In genomic region chr7:46705416-46706255, GRCh38 we compare ENCODE assay signal across 24 cellular contexts.
A peak's percentile ranks its signal among the peaks of the same experiment; 100 is the strongest.
DNase-seq lines count a peak whose midpoint lies in the region; ATAC-seq and TF ChIP-seq lines count a peak whose summit lies in the region.
"Had no signal": no experiment of that assay in that cellular context is flagged by ENCODE, and none has a peak within 500 bp of the region (broad histone marks: within the 10 kb centered on the region; RNA-seq: fewer than 3 reads in every experiment).

No MANE protein-coding gene starts in this region.

- no peak overlapping the region for H2BK120ac ChIP-seq in neuronal stem cell (ENCODE audit: low read depth, low read length)

- no peak overlapping the region for H2BK15ac ChIP-seq in neuronal stem cell (ENCODE audit: low read length)

- H3K9ac ChIP-seq in neuronal stem cell (ENCODE audit: low read depth, low read length, poor library complexity) = no peak overlapping the region

- no peak overlapping the region for H4K8ac ChIP-seq in neuronal stem cell (ENCODE audit: low read depth, low read length)

- peak overlapping the region; percentile 70 to 86 (median 72) for H3K27ac Mint-ChIP-seq in nephron
- H3K27ac Mint-ChIP-seq: activated CD4-positive, alpha-beta memory T cell treated with anti-CD3 and anti-CD28 coated beads for 36 hours; T-helper 1 cell treated with Interleukin-12 subunit alpha and Interleukin-12 subunit beta and Interleukin-4 antibody, amounts not matched to agents 30 μg/mL and 1 μg/mL, for 36 hours had no signal

- H3K27me3 Mint-ChIP-seq in nephron (ENCODE audit: low read depth) = peaks cover 5% of the 10 kb centered on the region
- H3K27me3 Mint-ChIP-seq: activated CD4-positive, alpha-beta memory T cell treated with anti-CD3 and anti-CD28 coated beads for 36 hours had no signal

- DNase-seq in AG10803 (ENCODE audit: low read depth) (peak; percentile 88), RPMI7951 (ENCODE audit: low read depth) (peak; percentile 47), fibroblast of the aortic adventitia (ENCODE audit: low read depth) (peak; percentile 56), SK-N-DZ (ENCODE audit: low spot score) (no peak), tibial nerve (ENCODE audit: low spot score in 2 of 2) (no peak), neuronal stem cell (ENCODE audit: low spot score) (no peak)
- DNase-seq: activated CD4-positive, alpha-beta memory T cell treated with anti-CD3 and anti-CD28 coated beads for 36 hours; activated naive CD4-positive, alpha-beta T cell treated with anti-CD3 and anti-CD28 coated beads, Interleukin-2, amount 50 U/mL, for 16 hours; activated T-cell treated with anti-CD3 and anti-CD28 coated beads, Interleukin-2, amount 50 U/mL, for 4 hours; brain microvascular endothelial cell; cortex of kidney; heart right ventricle; islet precursor cell; NCI-H1105; NCI-H2081 treated with DMSO at 0.1 percent for 48 hours; NCI-H526; SHP77 treated with DMSO at 0.1 percent for 48 hours; stimulated activated naive CD8-positive, alpha-beta T cell treated with anti-CD3 and anti-CD28 coated beads, Interleukin-15, Interleukin-2, amounts not matched to agents 100 U/mL and 50 U/mL, for 24 hours; upper lobe of right lung; WERI-Rb-1 had no signal

- TF ChIP-seq EP300 in tibial nerve (IDR thresholded peaks at IDR 0.05) = no peak

- peaks cover 0 to 11% (median 0%) of the 10 kb centered on the region in 4 donors for H3K4me1 ChIP-seq in tibial nerve
- H3K4me1 ChIP-seq in neuronal stem cell (ENCODE audit: control insufficient read depth in 2 of 2, insufficient read depth in 1 of 2, low read depth in 1 of 2, low read length in 2 of 2) = no peaks in the 10 kb centered on the region
- H3K4me1 ChIP-seq: right atrium auricular region, upper lobe of right lung had no signal

- H3K18ac ChIP-seq in neuronal stem cell (ENCODE audit: low read length) = no peak overlapping the region

- H3K4me1 Mint-ChIP-seq in nephron = peaks cover 34% of the 10 kb centered on the region

- no peak for TF ChIP-seq CTCF in AG10803 (conservative IDR thresholded peaks at IDR 0.05; ENCODE audit: low read length)
- TF ChIP-seq CTCF in fibroblast of the aortic adventitia (IDR thresholded peaks at IDR 0.05; ENCODE audit: insufficient read depth, low read length) = no peak
- TF ChIP-seq CTCF in nephron (IDR thresholded peaks at IDR 0.05; ENCODE audit: unreplicated experiment in 3 of 3) = no peak
- TF ChIP-seq CTCF in tibial nerve (IDR thresholded peaks at IDR 0.05) = no peak

- H2AK5ac ChIP-seq in neuronal stem cell (ENCODE audit: low read depth, low read length) = no peak overlapping the region

- H3K79me1 ChIP-seq in neuronal stem cell (ENCODE audit: low read depth, low read length) = no peaks in the 10 kb centered on the region

- no peak overlapping the region for H3K4me2 ChIP-seq in neuronal stem cell (ENCODE audit: insufficient read depth, low read length, poor library complexity, severe bottlenecking)

- no peak overlapping the region for H3K4me3 Mint-ChIP-seq in nephron
- H3K4me3 Mint-ChIP-seq: activated CD4-positive, alpha-beta memory T cell treated with anti-CD3 and anti-CD28 coated beads for 36 hours; activated T-cell treated with anti-CD3 and anti-CD28 coated beads, Interleukin-2, amount 50 U/mL, for 4 hours; T-helper 1 cell treated with Interleukin-12 subunit alpha and Interleukin-12 subunit beta and Interleukin-4 antibody, amounts not matched to agents 30 μg/mL and 1 μg/mL, for 36 hours had no signal

- no peaks in the 10 kb centered on the region for H3K9me3 Mint-ChIP-seq in nephron
- H3K9me3 Mint-ChIP-seq: activated CD4-positive, alpha-beta memory T cell treated with anti-CD3 and anti-CD28 coated beads for 36 hours; activated T-cell treated with anti-CD3 and anti-CD28 coated beads, Interleukin-2, amount 50 U/mL, for 4 hours; T-helper 1 cell treated with Interleukin-12 subunit alpha and Interleukin-12 subunit beta and Interleukin-4 antibody, amounts not matched to agents 30 μg/mL and 1 μg/mL, for 36 hours had no signal

- H3K27me3 ChIP-seq in tibial nerve (no peaks in the 10 kb centered on the region), neuronal stem cell (ENCODE audit: control insufficient read depth in 3 of 3, insufficient read depth in 3 of 3, low read depth in 1 of 3, low read length in 3 of 3) (no peaks in the 10 kb centered on the region)
- H3K27me3 ChIP-seq: brain microvascular endothelial cell, heart right ventricle, right atrium auricular region, upper lobe of right lung had no signal

- H4K91ac ChIP-seq in neuronal stem cell (ENCODE audit: low read depth, low read length, poor library complexity) = no peak overlapping the region

- H2BK5ac ChIP-seq in neuronal stem cell (ENCODE audit: low read length) = no peak overlapping the region

- H3K23ac ChIP-seq in neuronal stem cell (ENCODE audit: low read depth, low read length, poor library complexity) = no peak overlapping the region

- no peak overlapping the region for H3K14ac ChIP-seq in neuronal stem cell (ENCODE audit: low read length)

- no peak for TF ChIP-seq POLR2A in tibial nerve (IDR thresholded peaks at IDR 0.05)

- H3K4me3 ChIP-seq in AG10803 (ENCODE audit: low read length) (no peak overlapping the region), fibroblast of the aortic adventitia (ENCODE audit: low read depth, low read length) (no peak overlapping the region), tibial nerve (no peak overlapping the region), neuronal stem cell (ENCODE audit: low read length in 2 of 2) (no peak overlapping the region)
- H3K4me3 ChIP-seq: heart right ventricle, right atrium auricular region, upper lobe of right lung had no signal

- no peak overlapping the region for H2AFZ ChIP-seq in neuronal stem cell (ENCODE audit: low read length)

- H3K9me3 ChIP-seq in tibial nerve (no peaks in the 10 kb centered on the region), neuronal stem cell (replicated peaks in 1 of 2; ENCODE audit: control insufficient read depth in 2 of 2, insufficient read depth in 1 of 2, low read depth in 1 of 2, low read length in 2 of 2) (peaks cover 0 to 2% of the 10 kb centered on the region in 2 donors)
- H3K9me3 ChIP-seq: heart right ventricle, right atrium auricular region, upper lobe of right lung had no signal

- H3K36me3 Mint-ChIP-seq in nephron (ENCODE audit: low read depth) = no peaks in the 10 kb centered on the region
- H3K36me3 Mint-ChIP-seq: activated CD4-positive, alpha-beta memory T cell treated with anti-CD3 and anti-CD28 coated beads for 36 hours had no signal

- H3K27ac ChIP-seq in tibial nerve = no peak overlapping the region
- no peak overlapping the region for H3K27ac ChIP-seq in neuronal stem cell (replicated peaks; ENCODE audit: low read length)
- H3K27ac ChIP-seq: brain microvascular endothelial cell, heart right ventricle, right atrium auricular region, upper lobe of right lung, WERI-Rb-1 had no signal

- 51 to 54% methylated on average over 7 of the region's 7 CpGs for WGBS in tibial nerve, 2 donors
- WGBS in neuronal stem cell (ENCODE audit: extremely low coverage in 2 of 2, insufficient read length in 2 of 2, insufficient replicate concordance in 1 of 2), 2 donors = 100% methylated on average over 1 of the region's 7 CpGs; no CpG with 5 or more reads in 1 of the 2 donors

- no peak overlapping the region for H3K4ac ChIP-seq in neuronal stem cell (ENCODE audit: low read length)

- ATAC-seq in HG02642 (IDR thresholded peaks at IDR 0.05; ENCODE audit: poor library complexity, unreplicated experiment) = no peak
- ATAC-seq: activated T-cell treated with anti-CD3 and anti-CD28 coated beads, Interleukin-2, amount 50 U/mL, for 4 hours; heart right ventricle; stimulated activated naive CD8-positive, alpha-beta T cell treated with anti-CD3 and anti-CD28 coated beads, Interleukin-15, Interleukin-2, amounts not matched to agents 100 U/mL and 50 U/mL, for 24 hours; upper lobe of right lung had no signal

- H2BK12ac ChIP-seq in neuronal stem cell (ENCODE audit: low read length) = no peak overlapping the region

- no peaks in the 10 kb centered on the region for H3K36me3 ChIP-seq in tibial nerve
- H3K36me3 ChIP-seq in neuronal stem cell (replicated peaks in 1 of 2; ENCODE audit: control insufficient read depth in 2 of 2, insufficient read depth in 2 of 2, low read length in 2 of 2) = no peaks in the 10 kb centered on the region
- H3K36me3 ChIP-seq: brain microvascular endothelial cell, heart right ventricle, right atrium auricular region, upper lobe of right lung, WERI-Rb-1 had no signal

Comparison
In these comparisons a context has a peak if more than half of its experiments do, and no peak if none do; other contexts are left out.
1. DNase-seq: peak in AG10803 (single experiment), RPMI7951 (single experiment) and fibroblast of the aortic adventitia (single experiment); none in SK-N-DZ (single experiment), tibial nerve (0 of 2) and neuronal stem cell (single experiment).